ENCODE assay signal across 17 cellular contexts in genomic region chr6:119842191-119842590, GRCh38.
A peak's percentile ranks its signal among the peaks of the same experiment; 100 is the strongest.
DNase-seq lines count a peak whose midpoint lies in the region; ATAC-seq and TF ChIP-seq lines count a peak whose summit lies in the region.
"Had no signal": no experiment of that assay in that cellular context is flagged by ENCODE, and none has a peak within 500 bp of the region (broad histone marks: within the 10 kb centered on the region; RNA-seq: fewer than 3 reads in every experiment).

No MANE protein-coding gene starts in this region.

- no peak overlapping the region for H3K4me3 Mint-ChIP-seq in MCF 10A (ENCODE audit: unreplicated experiment)
- no peak overlapping the region for H3K4me3 Mint-ChIP-seq in chondrocyte (ENCODE audit: unreplicated experiment)
- H3K4me3 Mint-ChIP-seq: B cell; CD4-positive, alpha-beta T cell; CD8-positive, alpha-beta T cell had no signal

- no TSS peak for BruUV-seq in mammary epithelial cell (replicated peaks; lab: Mats Ljungman, UMichigan)
- no TSS peak for BruUV-seq in MCF 10A (replicated peaks; lab: Mats Ljungman, UMichigan)

- H3K4me1 Mint-ChIP-seq in MCF 10A (ENCODE audit: insufficient read depth, unreplicated experiment) (no peaks in the 10 kb centered on the region), chondrocyte (ENCODE audit: low read depth) (no peaks in the 10 kb centered on the region)
- H3K4me1 Mint-ChIP-seq: B cell had no signal

- H3K4me2 ChIP-seq in mammary epithelial cell (ENCODE audit: insufficient read depth, low read depth, low read length), result no peak overlapping the region
- H3K4me2 ChIP-seq: A549; BLaER1 treated with 17β-estradiol and CSF1 and Interleukin-3, amounts not matched to agents 10 nM and 100 nM had no signal

- DNase-seq in mammary epithelial cell (no peak), MCF 10A (ENCODE audit: unreplicated experiment) (no peak), chondrocyte (ENCODE audit: low spot score) (peak; percentile 59)
- DNase-seq: AML-193; Caco-2; Calu3; CD4-positive, alpha-beta T cell; DMS79 treated with DMSO at 0.1 percent for 48 hours; GF-D8 had no signal

- peak overlapping the region; percentile 1 for H2AFZ ChIP-seq in mammary epithelial cell (ENCODE audit: low read depth, low read length)

- CTCF ChIA-PET in mammary epithelial cell (lab: Charles Lee; ENCODE audit: low non-redundant PET), result no interaction called here
- CTCF ChIA-PET in MCF 10A (lab: Yijun Ruan, JAX), result interaction anchor here (0.6 to 0.7 kb wide), 2 partner anchors 23 to 711 kb away, joined by 3 to 4 read pairs; no protein-coding TSS in a partner anchor

- H3K36me3 Mint-ChIP-seq in MCF 10A (ENCODE audit: insufficient read depth, unreplicated experiment) (no peaks in the 10 kb centered on the region), chondrocyte (ENCODE audit: low read depth) (no peaks in the 10 kb centered on the region)
- H3K36me3 Mint-ChIP-seq: CD8-positive, alpha-beta T cell had no signal

- H3K27ac ChIP-seq in mammary epithelial cell (ENCODE audit: insufficient read depth, low read depth, low read length), result no peak overlapping the region
- H3K27ac ChIP-seq: 22Rv1; A549; BLaER1 treated with 17β-estradiol and CSF1 and Interleukin-3, amounts not matched to agents 10 nM and 100 nM; C4-2B had no signal

- H3K9me3 ChIP-seq in mammary epithelial cell (replicated peaks; ENCODE audit: insufficient read depth, low read length), result no peaks in the 10 kb centered on the region
- H3K9me3 ChIP-seq: A549, Caco-2 had no signal

- H3K27me3 ChIP-seq in mammary epithelial cell (ENCODE audit: insufficient read depth, low read length), result no peaks in the 10 kb centered on the region
- H3K27me3 ChIP-seq: BLaER1 treated with 17β-estradiol and CSF1 and Interleukin-3, amounts not matched to agents 10 nM and 100 nM had no signal

- H3K9ac ChIP-seq in mammary epithelial cell (ENCODE audit: insufficient read depth, low read length), result no peak overlapping the region
- H3K9ac ChIP-seq: BLaER1 treated with 17β-estradiol and CSF1 and Interleukin-3, amounts not matched to agents 10 nM and 100 nM had no signal

- H3K27me3 Mint-ChIP-seq in MCF 10A (ENCODE audit: insufficient read depth, unreplicated experiment), result no peaks in the 10 kb centered on the region
- peaks cover 2% of the 10 kb centered on the region for H3K27me3 Mint-ChIP-seq in chondrocyte (ENCODE audit: low read depth)
- H3K27me3 Mint-ChIP-seq: B cell; CD4-positive, alpha-beta T cell had no signal

- ATAC-seq in HG03280 (IDR thresholded peaks at IDR 0.05; ENCODE audit: unreplicated experiment), result no peak
- ATAC-seq in HG02623 (IDR thresholded peaks at IDR 0.05; ENCODE audit: unreplicated experiment), result no peak
- ATAC-seq: A549; CD8-positive, alpha-beta T cell had no signal

- H4K20me1 ChIP-seq in mammary epithelial cell (ENCODE audit: insufficient read depth, low read length), result no peaks in the 10 kb centered on the region
- H4K20me1 ChIP-seq: BLaER1 treated with 17β-estradiol and CSF1 and Interleukin-3, amounts not matched to agents 10 nM and 100 nM had no signal

- no peak for TF ChIP-seq CTCF in mammary epithelial cell (conservative IDR thresholded peaks at IDR 0.05 in 1 of 2, IDR thresholded peaks at IDR 0.05 in 1 of 2; ENCODE audit: extremely low read depth in 1 of 2, insufficient read depth in 1 of 2, low read depth in 1 of 2, low read length in 2 of 2)
- no peak for TF ChIP-seq CTCF in MCF 10A (IDR thresholded peaks at IDR 0.05; ENCODE audit: unreplicated experiment)
- TF ChIP-seq CTCF in chondrocyte (IDR thresholded peaks at IDR 0.05), result no peak

- POLR2A ChIA-PET in MCF 10A (lab: Yijun Ruan, JAX), result no interaction called here

- in situ Hi-C loops in mammary epithelial cell (cut with MboI; ENCODE audit: low sequenced_read_pairs in 2 of 2), result no loop called here

- intact Hi-C loops in mammary epithelial cell (cut with micrococcal nuclease) (no loop called here), MCF 10A (cut with micrococcal nuclease) (no loop called here)

- H3K79me2 ChIP-seq in mammary epithelial cell (ENCODE audit: insufficient read depth, low read length), result no peaks in the 10 kb centered on the region

- no peak overlapping the region for H3K4me3 ChIP-seq in mammary epithelial cell (replicated peaks in 1 of 3; ENCODE audit: insufficient read depth in 1 of 3, low read depth in 2 of 3, low read length in 3 of 3)
- H3K4me3 ChIP-seq: A549; BLaER1 treated with 17β-estradiol and CSF1 and Interleukin-3, amounts not matched to agents 10 nM and 100 nM had no signal

- H3K9me3 Mint-ChIP-seq in MCF 10A (ENCODE audit: unreplicated experiment), result peaks cover 15% of the 10 kb centered on the region
- peaks cover 19% of the 10 kb centered on the region for H3K9me3 Mint-ChIP-seq in chondrocyte (ENCODE audit: low read depth)
- H3K9me3 Mint-ChIP-seq: CD4-positive, alpha-beta T cell had no signal

- H3K4me1 ChIP-seq in mammary epithelial cell (ENCODE audit: insufficient read depth, low read length), result no peaks in the 10 kb centered on the region
- H3K4me1 ChIP-seq: A549; BLaER1 treated with 17β-estradiol and CSF1 and Interleukin-3, amounts not matched to agents 10 nM and 100 nM; Caco-2 had no signal

- 71% methylated on average over 2 of the region's 3 CpGs for WGBS in mammary epithelial cell (ENCODE audit: low coverage, missing lambda C conversion rate)

- no peaks in the 10 kb centered on the region for H3K36me3 ChIP-seq in mammary epithelial cell (ENCODE audit: insufficient read depth, low read length)
- H3K36me3 ChIP-seq: BLaER1 treated with 17β-estradiol and CSF1 and Interleukin-3, amounts not matched to agents 10 nM and 100 nM had no signal

- H3K27ac Mint-ChIP-seq in MCF 10A (ENCODE audit: low read depth, unreplicated experiment) (no peak overlapping the region), chondrocyte (ENCODE audit: unreplicated experiment) (no peak overlapping the region)
- H3K27ac Mint-ChIP-seq: B cell; CD4-positive, alpha-beta T cell; CD8-positive, alpha-beta T cell had no signal

- dilution Hi-C loops in mammary epithelial cell (cut with HindIII; ENCODE audit: low sequenced_read_pairs), result no loop called here
